6 cellular contexts compared by ENCODE assay signal in the genomic region with DNA sequence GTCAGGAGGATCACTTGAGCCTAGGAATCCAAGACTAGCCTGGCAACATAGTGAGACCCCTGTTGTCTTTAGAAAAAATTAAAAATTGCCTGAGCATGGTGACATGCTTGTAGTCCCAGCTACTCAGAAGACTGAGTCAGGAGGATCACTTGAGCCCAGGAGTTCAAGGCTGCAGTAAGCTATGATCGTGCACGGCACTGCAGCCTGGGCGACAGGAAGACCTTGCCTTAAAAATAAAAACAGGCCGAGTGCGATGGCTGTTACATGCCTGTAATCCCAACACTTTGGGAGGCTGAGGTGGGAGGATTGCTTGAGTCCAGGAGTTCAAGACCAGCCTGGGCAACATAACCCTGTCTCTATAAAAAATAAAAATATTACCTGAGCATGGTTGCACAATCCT.
"Had no signal": no experiment of that assay in that cellular context is flagged by ENCODE, and none has a peak within 500 bp of the region (broad histone marks: within the 10 kb centered on the region; RNA-seq: fewer than 3 reads in every experiment).

No MANE protein-coding gene starts in this region.

- H3K27ac Mint-ChIP-seq: IgD-negative memory B cell had no signal

- ATAC-seq: HepG2, K562 had no signal

- H3K27me3 Mint-ChIP-seq: IgD-negative memory B cell had no signal

- H3K4me3 Mint-ChIP-seq: IgD-negative memory B cell had no signal

- H3K9me3 Mint-ChIP-seq: IgD-negative memory B cell had no signal

- H3K27ac ChIP-seq: HL-60 had no signal

- DNase-seq: IMR-90, KBM-7 had no signal

- H3K4me3 ChIP-seq: K562 had no signal
